ENCODE assay signal across 12 cellular contexts in the genomic region with DNA sequence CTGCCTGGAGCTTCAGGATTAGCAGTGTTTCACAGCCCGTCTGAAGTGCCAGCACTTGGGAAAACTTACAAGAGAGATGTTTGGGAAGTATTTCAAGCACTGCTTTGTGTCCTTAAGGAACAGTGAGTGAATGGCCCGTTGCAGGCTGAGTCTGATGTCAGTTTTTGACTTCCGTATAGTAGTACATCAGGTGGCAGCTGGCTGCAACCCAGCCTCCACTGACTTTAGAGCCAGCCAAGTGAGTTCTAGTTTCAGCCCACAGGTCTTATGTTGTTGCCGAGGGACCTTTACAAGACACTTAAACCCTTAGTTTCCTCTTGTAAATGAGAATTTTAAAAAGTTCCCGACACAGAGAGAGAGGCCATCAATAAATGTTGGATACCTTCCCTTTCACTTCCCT. TPM values are rescaled to one million over a fixed set of nuclear protein-coding genes. Genes with fewer than 3 reads are reported as not detected.
DNase-seq lines count a peak whose midpoint lies in the region; ATAC-seq and TF ChIP-seq lines count a peak whose summit lies in the region.
"Had no signal": no experiment of that assay in that cellular context is flagged by ENCODE, and none has a peak within 500 bp of the region (broad histone marks: within the 10 kb centered on the region; RNA-seq: fewer than 3 reads in every experiment).

No MANE protein-coding gene starts in this region.

- peak; percentile 43 for DNase-seq in DND-41
- peak; percentile 74 for DNase-seq in Jurkat, Clone E6-1 (ENCODE audit: low read depth, low spot score)
- peak; percentile 55 for DNase-seq in medulla oblongata (ENCODE audit: extremely low spot score)
- DNase-seq in T-helper 9 cell: no peak
- DNase-seq in WERI-Rb-1: no peak
- no peak for DNase-seq in amniotic stem cell (lab: John Stamatoyannopoulos, UW)
- DNase-seq: BE2C, NCI-H1694 treated with DMSO at 0.1 percent for 48 hours, ovary, tibial artery had no signal

- peaks cover 98% of the 10 kb centered on the region for H3K79me2 ChIP-seq in DND-41 (ENCODE audit: insufficient read depth, low read length)

- TF ChIP-seq CTCF in DND-41 (IDR thresholded peaks at IDR 0.05; ENCODE audit: borderline replicate concordance, extremely low read depth, low read length, poor library complexity, severe bottlenecking): no peak
- no peak for TF ChIP-seq CTCF in WERI-Rb-1 (IDR thresholded peaks at IDR 0.05; ENCODE audit: low read depth, low read length)

- H3K9me3 ChIP-seq in DND-41 (ENCODE audit: insufficient read depth, low read length, severe bottlenecking) (no peaks in the 10 kb centered on the region), WERI-Rb-1 (ENCODE audit: severe bottlenecking) (no peaks in the 10 kb centered on the region)
- H3K9me3 ChIP-seq: BE2C, ovary, tibial artery had no signal

- peaks cover 53% of the 10 kb centered on the region for H3K36me3 ChIP-seq in DND-41 (ENCODE audit: insufficient read depth, low read length)
- peaks cover 2% of the 10 kb centered on the region; the same call in 1 of the 2 replicates for H3K36me3 ChIP-seq in WERI-Rb-1
- H3K36me3 ChIP-seq: ovary had no signal

- H3K4me1 ChIP-seq in DND-41 (ENCODE audit: insufficient read depth, low read length): peaks cover 97% of the 10 kb centered on the region

- H3K4me3 ChIP-seq in DND-41 (ENCODE audit: low read depth in 1 of 2, low read length in 2 of 2) (no peak overlapping the region), WERI-Rb-1 (ENCODE audit: low read depth, low read length) (no peak overlapping the region)
- peak overlapping the region; percentile 13 for H3K4me3 ChIP-seq in Jurkat, Clone E6-1 (ENCODE audit: low read length)
- H3K4me3 ChIP-seq: ovary, tibial artery had no signal

- peaks cover 64% of the 10 kb centered on the region for H4K20me1 ChIP-seq in DND-41 (ENCODE audit: insufficient read depth, low read length)

- H3K9ac ChIP-seq in DND-41 (ENCODE audit: low read depth, low read length): peak overlapping the region; percentile 30

- H3K27me3 ChIP-seq in DND-41 (ENCODE audit: insufficient read depth, low read length, poor library complexity) (no peaks in the 10 kb centered on the region), WERI-Rb-1 (ENCODE audit: insufficient read depth, low read depth, severe bottlenecking) (no peaks in the 10 kb centered on the region)
- H3K27me3 ChIP-seq: BE2C, ovary, tibial artery had no signal

- H2AFZ ChIP-seq in DND-41 (ENCODE audit: low read depth, low read length): no peak overlapping the region

- peak; percentile 74 for ATAC-seq in DND-41 (ENCODE audit: insufficient read depth, low read depth)
- peak; percentile 72 for ATAC-seq in GM21526 (IDR thresholded peaks at IDR 0.05; ENCODE audit: low FRiP score, unreplicated experiment)
- no peak for ATAC-seq in HG03439 (IDR thresholded peaks at IDR 0.05; ENCODE audit: unreplicated experiment)

- H3K27ac ChIP-seq in DND-41 (ENCODE audit: low read length) (peak overlapping the region; percentile 81), WERI-Rb-1 (no peak overlapping the region)
- H3K27ac ChIP-seq: ovary, tibial artery had no signal

- peak overlapping the region; percentile 24 for H3K4me2 ChIP-seq in DND-41 (ENCODE audit: insufficient read depth, low read length)

RNA-seq across cellular contexts. Expression of a gene that starts 35.0 kb away (rescaled TPM):
- 101 TPM for polyA plus RNA-seq in Jurkat, Clone E6-1 (2012; ENCODE audit: insufficient read depth, insufficient read length)

Comparison
In these comparisons a context has a peak if more than half of its experiments do, and no peak if none do; other contexts are left out.
1. DNase-seq: peak in DND-41 (single experiment), Jurkat, Clone E6-1 (single experiment) and medulla oblongata (single experiment); none in T-helper 9 cell (single experiment), WERI-Rb-1 (single experiment) and amniotic stem cell (single experiment).